In genomic region chr3:37703633-37704032, GRCh38 we compare ENCODE assay signal across 15 cellular contexts.
DNase-seq lines count a peak whose midpoint lies in the region; ATAC-seq and TF ChIP-seq lines count a peak whose summit lies in the region.
"Had no signal": no experiment of that assay in that cellular context is flagged by ENCODE, and none has a peak within 500 bp of the region (broad histone marks: within the 10 kb centered on the region; RNA-seq: fewer than 3 reads in every experiment).

No MANE protein-coding gene starts in this region.

- POLR2A ChIA-PET in RWPE1 (lab: Yijun Ruan, JAX; ENCODE audit: low non-redundant PET): no interaction called here

- no peaks in the 10 kb centered on the region for H3K4me1 Mint-ChIP-seq in activated naive CD8-positive, alpha-beta T cell treated with anti-CD3 and anti-CD28 coated beads for 36 hours
- H3K4me1 Mint-ChIP-seq in natural killer cell treated with Interleukin-12 subunit alpha and Interleukin-12 subunit beta and Interleukin-15 and Interleukin-18, amount 100 ng/mL, for 72 hours (ENCODE audit: low read depth in 2 of 2): no peaks in the 10 kb centered on the region
- H3K4me1 Mint-ChIP-seq: activated CD4-positive, alpha-beta memory T cell treated with anti-CD3 and anti-CD28 coated beads, Interleukin-2, amount 10 ng/mL, durations not matched to agents 7 days and 5 days; B cell; naive B cell had no signal

- H3K27ac Mint-ChIP-seq in activated naive CD8-positive, alpha-beta T cell treated with anti-CD3 and anti-CD28 coated beads for 36 hours: no peak overlapping the region
- no peak overlapping the region for H3K27ac Mint-ChIP-seq in natural killer cell treated with Interleukin-12 subunit alpha and Interleukin-12 subunit beta and Interleukin-15 and Interleukin-18, amount 100 ng/mL, for 72 hours
- H3K27ac Mint-ChIP-seq: activated CD4-positive, alpha-beta memory T cell treated with anti-CD3 and anti-CD28 coated beads, Interleukin-2, amount 10 ng/mL, durations not matched to agents 7 days and 5 days; activated T-cell treated with anti-CD3 and anti-CD28 coated beads, Interleukin-2, amount 50 U/mL, for 72 hours; B cell; naive B cell had no signal

- CTCF ChIA-PET in RWPE1 (lab: Yijun Ruan, JAX): no interaction called here

- no peak for ATAC-seq in natural killer cell treated with Interleukin-12 subunit alpha and Interleukin-12 subunit beta and Interleukin-15 and Interleukin-18, amount 100 ng/mL, for 72 hours
- ATAC-seq: activated T-cell treated with anti-CD3 and anti-CD28 coated beads, Interleukin-2, amount 50 U/mL, for 72 hours; esophagus mucosa had no signal

- H3K4me3 ChIP-seq in fibroblast of mammary gland (ENCODE audit: control insufficient read depth, low read depth, low read length): no peak overlapping the region
- H3K4me3 ChIP-seq: colonic mucosa had no signal

- H3K9me3 Mint-ChIP-seq in activated naive CD8-positive, alpha-beta T cell treated with anti-CD3 and anti-CD28 coated beads for 36 hours: no peaks in the 10 kb centered on the region
- H3K9me3 Mint-ChIP-seq in natural killer cell treated with Interleukin-12 subunit alpha and Interleukin-12 subunit beta and Interleukin-15 and Interleukin-18, amount 100 ng/mL, for 72 hours: peaks cover 3% of the 10 kb centered on the region
- H3K9me3 Mint-ChIP-seq: activated CD4-positive, alpha-beta memory T cell treated with anti-CD3 and anti-CD28 coated beads, Interleukin-2, amount 10 ng/mL, durations not matched to agents 7 days and 5 days; activated T-cell treated with anti-CD3 and anti-CD28 coated beads, Interleukin-2, amount 50 U/mL, for 72 hours had no signal

- H3K36me3 Mint-ChIP-seq in activated naive CD8-positive, alpha-beta T cell treated with anti-CD3 and anti-CD28 coated beads for 36 hours: no peaks in the 10 kb centered on the region
- no peaks in the 10 kb centered on the region for H3K36me3 Mint-ChIP-seq in natural killer cell treated with Interleukin-12 subunit alpha and Interleukin-12 subunit beta and Interleukin-15 and Interleukin-18, amount 100 ng/mL, for 72 hours
- H3K36me3 Mint-ChIP-seq: naive B cell had no signal

- peaks cover 20% of the 10 kb centered on the region for H3K27me3 Mint-ChIP-seq in activated naive CD8-positive, alpha-beta T cell treated with anti-CD3 and anti-CD28 coated beads for 36 hours
- peaks cover 15% of the 10 kb centered on the region in 2 donors for H3K27me3 Mint-ChIP-seq in natural killer cell treated with Interleukin-12 subunit alpha and Interleukin-12 subunit beta and Interleukin-15 and Interleukin-18, amount 100 ng/mL, for 72 hours

- DNase-seq in ELF-1 (ENCODE audit: low read depth, low spot score) (peak; percentile 47), RWPE1 (ENCODE audit: low spot score) (peak; percentile 57), fibroblast of mammary gland (ENCODE audit: low read depth) (peak; percentile 63), renal cortical epithelial cell (ENCODE audit: low read depth) (peak; percentile 10), cortex of kidney (lab: John Stamatoyannopoulos, UW) (no peak)
- DNase-seq in activated naive CD8-positive, alpha-beta T cell treated with anti-CD3 and anti-CD28 coated beads for 36 hours: no peak
- no peak for DNase-seq in natural killer cell treated with Interleukin-12 subunit alpha and Interleukin-12 subunit beta and Interleukin-15 and Interleukin-18, amount 100 ng/mL, for 72 hours (ENCODE audit: low spot score)
- DNase-seq: activated CD4-positive, alpha-beta memory T cell treated with anti-CD3 and anti-CD28 coated beads, Interleukin-2, amount 10 ng/mL, durations not matched to agents 7 days and 5 days; activated T-cell treated with anti-CD3 and anti-CD28 coated beads, Interleukin-2, amount 50 U/mL, for 72 hours; colonic mucosa; Kasumi-1; naive B cell; NCI-H1694 had no signal

- TF ChIP-seq CTCF in RWPE1 (conservative IDR thresholded peaks at IDR 0.05; ENCODE audit: low read depth) (no peak), fibroblast of mammary gland (conservative IDR thresholded peaks at IDR 0.05; ENCODE audit: control insufficient read depth, insufficient read depth, low read depth, low read length) (no peak)

- H3K27ac ChIP-seq in RWPE1: no peak overlapping the region
- H3K27ac ChIP-seq: colonic mucosa had no signal

- H3K4me3 Mint-ChIP-seq in activated naive CD8-positive, alpha-beta T cell treated with anti-CD3 and anti-CD28 coated beads for 36 hours: no peak overlapping the region
- H3K4me3 Mint-ChIP-seq in natural killer cell treated with Interleukin-12 subunit alpha and Interleukin-12 subunit beta and Interleukin-15 and Interleukin-18, amount 100 ng/mL, for 72 hours: no peak overlapping the region
- H3K4me3 Mint-ChIP-seq: activated CD4-positive, alpha-beta memory T cell treated with anti-CD3 and anti-CD28 coated beads, Interleukin-2, amount 10 ng/mL, durations not matched to agents 7 days and 5 days; activated T-cell treated with anti-CD3 and anti-CD28 coated beads, Interleukin-2, amount 50 U/mL, for 72 hours; B cell; naive B cell had no signal

Comparison
In these comparisons a context has a peak if more than half of its experiments do, and no peak if none do; other contexts are left out.
1. DNase-seq: peak in ELF-1 (single experiment), RWPE1 (single experiment), fibroblast of mammary gland (single experiment) and renal cortical epithelial cell (single experiment); none in activated naive CD8-positive, alpha-beta T cell treated with anti-CD3 and anti-CD28 coated beads for 36 hours (single experiment), natural killer cell treated with Interleukin-12 subunit alpha and Interleukin-12 subunit beta and Interleukin-15 and Interleukin-18, amount 100 ng/mL, for 72 hours (single experiment) and cortex of kidney (single experiment).